1 cellular context compared by ENCODE assay signal in the genomic region with DNA sequence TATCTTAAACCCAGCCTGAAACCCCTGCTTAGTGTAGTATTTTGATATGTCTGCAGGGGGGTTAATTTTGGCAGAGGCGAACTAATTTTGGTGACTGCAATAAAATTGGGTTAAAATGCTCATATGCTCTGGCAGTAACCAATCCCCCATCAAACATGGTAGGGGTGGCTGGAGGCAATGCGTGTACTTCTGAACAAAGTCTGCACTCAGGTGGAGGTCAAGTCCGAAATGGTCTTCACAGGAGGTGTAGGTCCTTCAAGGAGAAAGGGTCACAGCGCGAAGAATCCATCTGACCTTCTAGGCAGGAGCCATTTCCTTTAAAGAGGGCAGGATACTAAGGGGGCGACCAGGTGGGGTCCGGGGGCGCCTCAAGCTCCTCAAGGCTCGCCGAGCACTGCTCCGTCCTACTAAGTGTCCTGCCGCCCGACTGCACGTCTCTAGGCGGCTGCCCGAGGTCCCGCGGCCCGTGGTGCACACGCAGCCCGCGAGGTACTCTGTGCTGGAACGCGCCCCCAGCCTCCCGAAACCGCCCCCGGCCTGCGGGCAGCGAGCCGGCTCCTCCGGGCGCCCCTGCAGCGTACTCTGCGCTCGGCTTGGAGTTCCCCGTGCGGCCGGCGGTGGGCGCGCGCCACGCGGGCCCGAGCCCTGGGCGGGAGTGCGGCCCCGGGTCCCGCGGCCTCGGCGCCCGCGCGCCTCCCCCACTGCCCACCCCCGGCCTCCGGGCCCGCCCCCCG.
TF ChIP-seq lines count a peak whose summit lies in the region.

No MANE protein-coding gene starts in this region.

TF ChIP-seq in HEK293, 187 proteins besides CTCF, POLR2A, EP300 and RAD21 (continued from another document):
- peak; percentile 56 for TF ChIP-seq ZBTB26 (tag by site-specific recombination; optimal IDR thresholded peaks at IDR 0.05)
- no peak for TF ChIP-seq YY2 (tag by site-specific recombination; IDR thresholded peaks at IDR 0.05)
- no peak for TF ChIP-seq ZNF610 (tag by site-specific recombination; IDR thresholded peaks at IDR 0.05; ENCODE audit: borderline replicate concordance)
- no peak for TF ChIP-seq ZNF433 (tag by site-specific recombination; IDR thresholded peaks at IDR 0.05; ENCODE audit: low read depth)
- no peak for TF ChIP-seq ZNF776 (tag by site-specific recombination; IDR thresholded peaks at IDR 0.05; ENCODE audit: borderline replicate concordance)
- no peak for TF ChIP-seq SALL2 (tag by site-specific recombination; IDR thresholded peaks at IDR 0.05; ENCODE audit: borderline replicate concordance)
- TF ChIP-seq ZSCAN30 (tag by site-specific recombination; IDR thresholded peaks at IDR 0.05), result peak; percentile 8; the same call in 1 of the 2 replicates
- no peak for TF ChIP-seq GLI2 (tag by site-specific recombination; IDR thresholded peaks at IDR 0.05; ENCODE audit: borderline replicate concordance, low read depth)
- TF ChIP-seq ZNF391 (tag by site-specific recombination; IDR thresholded peaks at IDR 0.05; ENCODE audit: borderline replicate concordance, low read depth), result no peak
- no peak for TF ChIP-seq ZNF768 (tag by site-specific recombination; IDR thresholded peaks at IDR 0.05)
- peak; percentile 61 for TF ChIP-seq ZNF335 (tag by site-specific recombination; conservative IDR thresholded peaks at IDR 0.05)
- TF ChIP-seq ZNF2 (tag by site-specific recombination; IDR thresholded peaks at IDR 0.05), result no peak
- no peak for TF ChIP-seq ZNF394 (tag by site-specific recombination; IDR thresholded peaks at IDR 0.05; ENCODE audit: borderline replicate concordance)
- TF ChIP-seq ZBTB7A (tag by site-specific recombination; IDR thresholded peaks at IDR 0.05; ENCODE audit: low read depth), result no peak
- TF ChIP-seq IKZF3 (tag by site-specific recombination; IDR thresholded peaks at IDR 0.05), result no peak
- TF ChIP-seq GLIS2 (tag by site-specific recombination; IDR thresholded peaks at IDR 0.05), result peak; percentile 75; the same call in 1 of the 2 replicates
- no peak for TF ChIP-seq REST (tag by site-specific recombination; IDR thresholded peaks at IDR 0.05)
- peak; percentile 47 for TF ChIP-seq ZFHX2 (tag by site-specific recombination; conservative IDR thresholded peaks at IDR 0.05)
- TF ChIP-seq, protein P1, sequence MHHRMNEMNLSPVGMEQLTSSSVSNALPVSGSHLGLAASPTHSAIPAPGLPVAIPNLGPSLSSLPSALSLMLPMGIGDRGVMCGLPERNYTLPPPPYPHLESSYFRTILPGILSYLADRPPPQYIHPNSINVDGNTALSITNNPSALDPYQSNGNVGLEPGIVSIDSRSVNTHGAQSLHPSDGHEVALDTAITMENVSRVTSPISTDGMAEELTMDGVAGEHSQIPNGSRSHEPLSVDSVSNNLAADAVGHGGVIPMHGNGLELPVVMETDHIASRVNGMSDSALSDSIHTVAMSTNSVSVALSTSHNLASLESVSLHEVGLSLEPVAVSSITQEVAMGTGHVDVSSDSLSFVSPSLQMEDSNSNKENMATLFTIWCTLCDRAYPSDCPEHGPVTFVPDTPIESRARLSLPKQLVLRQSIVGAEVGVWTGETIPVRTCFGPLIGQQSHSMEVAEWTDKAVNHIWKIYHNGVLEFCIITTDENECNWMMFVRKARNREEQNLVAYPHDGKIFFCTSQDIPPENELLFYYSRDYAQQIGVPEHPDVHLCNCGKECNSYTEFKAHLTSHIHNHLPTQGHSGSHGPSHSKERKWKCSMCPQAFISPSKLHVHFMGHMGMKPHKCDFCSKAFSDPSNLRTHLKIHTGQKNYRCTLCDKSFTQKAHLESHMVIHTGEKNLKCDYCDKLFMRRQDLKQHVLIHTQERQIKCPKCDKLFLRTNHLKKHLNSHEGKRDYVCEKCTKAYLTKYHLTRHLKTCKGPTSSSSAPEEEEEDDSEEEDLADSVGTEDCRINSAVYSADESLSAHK (tag by site-specific recombination; IDR thresholded peaks at IDR 0.05), result no peak
- TF ChIP-seq ZBTB20 (tag by site-specific recombination; IDR thresholded peaks at IDR 0.05), result 0 out of 2 replicates have a peak, but pooled peaks have one; percentile 25
- no peak for TF ChIP-seq ZFP3 (tag by site-specific recombination; IDR thresholded peaks at IDR 0.05; ENCODE audit: low read depth)
- TF ChIP-seq ZNF449 (tag by site-specific recombination; IDR thresholded peaks at IDR 0.05), result no peak
- 0 out of 2 replicates have a peak, but pooled peaks have one; percentile 8 for TF ChIP-seq BCL11B (tag by site-specific recombination; IDR thresholded peaks at IDR 0.05; ENCODE audit: low read depth)
- TF ChIP-seq ZNF354C (tag by site-specific recombination; IDR thresholded peaks at IDR 0.05; ENCODE audit: borderline replicate concordance, low read depth), result no peak
- no peak for TF ChIP-seq ZFP41 (tag by site-specific recombination; IDR thresholded peaks at IDR 0.05; ENCODE audit: borderline replicate concordance)
- TF ChIP-seq, protein P2, sequence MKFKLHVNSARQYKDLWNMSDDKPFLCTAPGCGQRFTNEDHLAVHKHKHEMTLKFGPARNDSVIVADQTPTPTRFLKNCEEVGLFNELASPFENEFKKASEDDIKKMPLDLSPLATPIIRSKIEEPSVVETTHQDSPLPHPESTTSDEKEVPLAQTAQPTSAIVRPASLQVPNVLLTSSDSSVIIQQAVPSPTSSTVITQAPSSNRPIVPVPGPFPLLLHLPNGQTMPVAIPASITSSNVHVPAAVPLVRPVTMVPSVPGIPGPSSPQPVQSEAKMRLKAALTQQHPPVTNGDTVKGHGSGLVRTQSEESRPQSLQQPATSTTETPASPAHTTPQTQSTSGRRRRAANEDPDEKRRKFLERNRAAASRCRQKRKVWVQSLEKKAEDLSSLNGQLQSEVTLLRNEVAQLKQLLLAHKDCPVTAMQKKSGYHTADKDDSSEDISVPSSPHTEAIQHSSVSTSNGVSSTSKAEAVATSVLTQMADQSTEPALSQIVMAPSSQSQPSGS (tag by site-specific recombination; IDR thresholded peaks at IDR 0.05; ENCODE audit: low read depth), result no peak
- TF ChIP-seq TSHZ1 (tag by site-specific recombination; IDR thresholded peaks at IDR 0.05; ENCODE audit: borderline replicate concordance), result no peak
- no peak for TF ChIP-seq ZNF600 (tag by site-specific recombination; IDR thresholded peaks at IDR 0.05)
- TF ChIP-seq ZNF324 (tag by site-specific recombination; IDR thresholded peaks at IDR 0.05), result no peak
- no peak for TF ChIP-seq ZNF501 (tag by site-specific recombination; IDR thresholded peaks at IDR 0.05)
- TF ChIP-seq ZBTB21 (tag by site-specific recombination; IDR thresholded peaks at IDR 0.05), result no peak
- TF ChIP-seq, protein P3, sequence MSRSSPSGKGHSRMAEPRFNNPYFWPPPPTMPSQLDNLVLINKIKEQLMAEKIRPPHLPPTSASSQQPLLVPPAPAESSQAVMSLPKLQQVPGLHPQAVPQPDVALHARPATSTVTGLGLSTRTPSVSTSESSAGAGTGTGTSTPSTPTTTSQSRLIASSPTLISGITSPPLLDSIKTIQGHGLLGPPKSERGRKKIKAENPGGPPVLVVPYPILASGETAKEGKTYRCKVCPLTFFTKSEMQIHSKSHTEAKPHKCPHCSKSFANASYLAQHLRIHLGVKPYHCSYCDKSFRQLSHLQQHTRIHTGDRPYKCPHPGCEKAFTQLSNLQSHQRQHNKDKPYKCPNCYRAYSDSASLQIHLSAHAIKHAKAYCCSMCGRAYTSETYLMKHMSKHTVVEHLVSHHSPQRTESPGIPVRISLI (tag by site-specific recombination; IDR thresholded peaks at IDR 0.05), result no peak
- TF ChIP-seq ZNF133 (tag by site-specific recombination; IDR thresholded peaks at IDR 0.05), result no peak
- TF ChIP-seq ZBTB49 (tag by site-specific recombination; IDR thresholded peaks at IDR 0.05; ENCODE audit: low read depth), result no peak
TF ChIP-seq in HEK293: peak in this region for 10.
